Comparison of ENCODE assay signal across 13 cellular contexts in the genomic region with DNA sequence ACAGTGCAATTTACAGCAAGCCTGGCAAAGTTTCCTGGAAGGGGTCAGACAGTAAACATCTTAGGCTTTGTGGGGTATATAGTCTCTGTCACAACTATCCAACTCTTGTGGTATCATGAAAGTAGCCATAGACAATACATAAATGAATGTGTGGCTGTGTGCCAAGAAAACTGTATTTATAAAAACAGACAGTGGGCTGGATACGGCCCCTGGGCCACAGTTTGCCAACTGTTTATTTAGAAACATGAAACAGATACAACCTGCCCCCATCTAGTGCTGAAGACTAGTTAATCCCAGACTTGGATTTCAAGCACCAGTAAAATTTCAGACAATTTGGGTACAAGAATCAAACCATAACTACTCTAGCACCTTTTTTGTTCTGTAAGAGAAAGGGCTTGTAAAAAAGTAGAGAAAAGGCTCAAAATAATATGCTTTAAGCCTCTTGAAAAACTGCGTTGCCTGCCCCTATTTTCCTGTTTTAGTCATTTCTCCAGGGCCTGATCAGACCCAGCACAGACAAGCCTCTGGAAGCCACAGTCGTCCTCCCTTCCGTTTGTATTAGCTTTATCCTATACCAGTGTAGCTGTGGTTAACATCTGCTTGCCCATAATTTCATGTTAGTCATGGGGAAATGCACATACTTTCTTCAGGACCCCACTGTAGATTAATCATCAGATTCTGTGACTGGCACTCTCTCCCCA. TPM values are rescaled to one million over a fixed set of nuclear protein-coding genes. Genes with fewer than 3 reads are reported as not detected.
DNase-seq lines count a peak whose midpoint lies in the region; ATAC-seq and TF ChIP-seq lines count a peak whose summit lies in the region.
"Had no signal": no experiment of that assay in that cellular context is flagged by ENCODE, and none has a peak within 500 bp of the region (broad histone marks: within the 10 kb centered on the region; RNA-seq: fewer than 3 reads in every experiment).

No MANE protein-coding gene starts in this region.

- no peak overlapping the region for H3K4me3 ChIP-seq in choroid plexus epithelial cell (ENCODE audit: low read depth, low read length)
- no peak overlapping the region for H3K4me3 ChIP-seq in neural progenitor cell
- H3K4me3 ChIP-seq: gastrocnemius medialis had no signal

- no peak overlapping the region for H3K27ac ChIP-seq in neural progenitor cell

- peaks cover 65% of the 10 kb centered on the region for H3F3A ChIP-seq in neural progenitor cell (ENCODE audit: low read depth)

- TF ChIP-seq CTCF in choroid plexus epithelial cell (conservative IDR thresholded peaks at IDR 0.05; ENCODE audit: low read depth, low read length): no peak
- TF ChIP-seq CTCF in neural progenitor cell (IDR thresholded peaks at IDR 0.05): no peak

- no peak overlapping the region for H3K4me2 ChIP-seq in neural progenitor cell

- H3K9me3 Mint-ChIP-seq in neural progenitor cell: no peaks in the 10 kb centered on the region
- no peaks in the 10 kb centered on the region for H3K9me3 Mint-ChIP-seq in stimulated activated naive CD8-positive, alpha-beta T cell treated with anti-CD3 and anti-CD28 coated beads, Interleukin-15, amount 100 ng/mL, for 72 hours
- H3K9me3 Mint-ChIP-seq: activated CD4-positive, alpha-beta memory T cell treated with anti-CD3 and anti-CD28 coated beads for 36 hours had no signal

- DNase-seq in Daoy (ENCODE audit: low read depth) (peak; percentile 72), MV-4-11 (lab: John Stamatoyannopoulos, UW) (peak; percentile 84), choroid plexus epithelial cell (ENCODE audit: low read depth) (peak; percentile 50), neural progenitor cell (ENCODE audit: low spot score) (no peak), H4 (ENCODE audit: low spot score) (no peak)
- no peak for DNase-seq in activated effector memory CD4-positive, alpha-beta T cell treated with Interleukin-2 at 50 U/mL for 16 hours
- no peak for DNase-seq in stimulated activated CD4-positive, alpha-beta T cell treated with anti-CD3 and anti-CD28 coated beads, Interleukin-15, amount 100 ng/mL, for 24 hours
- DNase-seq in stimulated activated naive CD8-positive, alpha-beta T cell treated with anti-CD3 and anti-CD28 coated beads, Interleukin-15, amount 100 ng/mL, for 72 hours: no peak
- DNase-seq: activated CD4-positive, alpha-beta memory T cell treated with anti-CD3 and anti-CD28 coated beads for 36 hours; effector CD4-positive, alpha-beta T cell; gastrocnemius medialis; NCI-H524 treated with DMSO at 0.1 percent for 48 hours; stimulated activated naive CD4-positive, alpha-beta T cell had no signal

- H3K4me1 Mint-ChIP-seq in neural progenitor cell: peaks cover 88% of the 10 kb centered on the region
- H3K4me1 Mint-ChIP-seq in stimulated activated naive CD8-positive, alpha-beta T cell treated with anti-CD3 and anti-CD28 coated beads, Interleukin-15, amount 100 ng/mL, for 72 hours: peaks cover 9% of the 10 kb centered on the region

- no peaks in the 10 kb centered on the region for H3K9me3 ChIP-seq in neural progenitor cell (ENCODE audit: low read depth)
- H3K9me3 ChIP-seq: gastrocnemius medialis had no signal

- peaks cover 71% of the 10 kb centered on the region for H3K36me3 Mint-ChIP-seq in neural progenitor cell
- H3K36me3 Mint-ChIP-seq: activated CD4-positive, alpha-beta memory T cell treated with anti-CD3 and anti-CD28 coated beads for 36 hours had no signal

- H3K27me3 ChIP-seq in neural progenitor cell: no peaks in the 10 kb centered on the region
- H3K27me3 ChIP-seq: gastrocnemius medialis had no signal

- peaks cover 13% of the 10 kb centered on the region for H3K36me3 ChIP-seq in neural progenitor cell

- H4K20me1 ChIP-seq in neural progenitor cell (ENCODE audit: low read depth): peaks cover 100% of the 10 kb centered on the region

- H3K4me3 Mint-ChIP-seq in neural progenitor cell: no peak overlapping the region
- H3K4me3 Mint-ChIP-seq in stimulated activated naive CD8-positive, alpha-beta T cell treated with anti-CD3 and anti-CD28 coated beads, Interleukin-15, amount 100 ng/mL, for 72 hours: no peak overlapping the region
- H3K4me3 Mint-ChIP-seq: activated CD4-positive, alpha-beta memory T cell treated with anti-CD3 and anti-CD28 coated beads for 36 hours had no signal

- H3K79me2 ChIP-seq in neural progenitor cell (ENCODE audit: low read depth): peaks cover 28% of the 10 kb centered on the region

- H2AFZ ChIP-seq in neural progenitor cell (replicated peaks): no peak overlapping the region

- H3K27me3 Mint-ChIP-seq in neural progenitor cell (ENCODE audit: insufficient read depth, low read depth): peaks cover 11% of the 10 kb centered on the region
- peaks cover 8% of the 10 kb centered on the region for H3K27me3 Mint-ChIP-seq in stimulated activated naive CD8-positive, alpha-beta T cell treated with anti-CD3 and anti-CD28 coated beads, Interleukin-15, amount 100 ng/mL, for 72 hours

- no peak for ATAC-seq in stimulated activated naive CD8-positive, alpha-beta T cell treated with anti-CD3 and anti-CD28 coated beads, Interleukin-15, amount 100 ng/mL, for 72 hours
- ATAC-seq: gastrocnemius medialis had no signal

- H3K9ac ChIP-seq in neural progenitor cell: no peak overlapping the region

- peak overlapping the region; percentile 16 for H3K27ac Mint-ChIP-seq in neural progenitor cell
- H3K27ac Mint-ChIP-seq in stimulated activated naive CD8-positive, alpha-beta T cell treated with anti-CD3 and anti-CD28 coated beads, Interleukin-15, amount 100 ng/mL, for 72 hours: peak overlapping the region in 1 of 2 donors; percentile 55
- H3K27ac Mint-ChIP-seq: activated CD4-positive, alpha-beta memory T cell treated with anti-CD3 and anti-CD28 coated beads for 36 hours had no signal

- peaks cover 35% of the 10 kb centered on the region for H3K4me1 ChIP-seq in neural progenitor cell

RNA-seq across cellular contexts. Expression of a gene that starts 30.8 kb away (rescaled TPM):
- total RNA-seq in Daoy (2014; rRNA removed; shearing (Covaris generic)): 61.3 and 62.5 TPM in 2 replicates
- 121 and 129 TPM in 2 replicates for total RNA-seq in neural progenitor cell (ENCODE audit: low replicate concordance)
- 8.4 and 9.9 TPM in 2 replicates for total RNA-seq in H4 (2014; rRNA removed; shearing (Covaris generic))

Comparison
In these comparisons a context has a peak if more than half of its experiments do, and no peak if none do; other contexts are left out.
1. DNase-seq: peak in Daoy (single experiment), MV-4-11 (single experiment) and choroid plexus epithelial cell (single experiment); none in neural progenitor cell (single experiment), activated effector memory CD4-positive, alpha-beta T cell treated with Interleukin-2 at 50 U/mL for 16 hours (single experiment), stimulated activated CD4-positive, alpha-beta T cell treated with anti-CD3 and anti-CD28 coated beads, Interleukin-15, amount 100 ng/mL, for 24 hours (single experiment), stimulated activated naive CD8-positive, alpha-beta T cell treated with anti-CD3 and anti-CD28 coated beads, Interleukin-15, amount 100 ng/mL, for 72 hours (0 of 2) and H4 (single experiment).